18 cellular contexts compared by ENCODE assay signal in genomic region chr16:12300946-12301500, GRCh38.
A peak's percentile ranks its signal among the peaks of the same experiment; 100 is the strongest.
DNase-seq lines count a peak whose midpoint lies in the region; ATAC-seq and TF ChIP-seq lines count a peak whose summit lies in the region.
"Had no signal": no experiment of that assay in that cellular context is flagged by ENCODE, and none has a peak within 500 bp of the region (broad histone marks: within the 10 kb centered on the region; RNA-seq: fewer than 3 reads in every experiment).

No MANE protein-coding gene starts in this region.

- DNase-seq in left ventricle myocardium inferior (no peak), Right ventricle myocardium inferior (ENCODE audit: missing footprints) (no peak), epithelial cell of esophagus (ENCODE audit: low read depth) (peak; percentile 2), pons (ENCODE audit: low spot score) (peak; percentile 46), right lobe of liver (no peak), adrenal gland (no peak)
- DNase-seq: COR-L47, DMS153, H7, NCI-H1436, NCI-H2029 treated with DMSO at 0.1 percent for 48 hours, NCI-H2227 treated with DMSO at 0.1 percent for 48 hours, NCI-H526, OCI-M1 had no signal

- no peak for TF ChIP-seq POLR2A in right lobe of liver (IDR thresholded peaks at IDR 0.05)
- TF ChIP-seq POLR2A in adrenal gland (IDR thresholded peaks at IDR 0.05) = no peak

- no peaks in the 10 kb centered on the region for H3K36me3 ChIP-seq in left ventricle myocardium inferior
- H3K36me3 ChIP-seq in right lobe of liver = no peaks in the 10 kb centered on the region
- H3K36me3 ChIP-seq in adrenal gland (replicated peaks in 1 of 2) = no peaks in the 10 kb centered on the region

- no peak overlapping the region for H3K4me3 ChIP-seq in left ventricle myocardium inferior
- H3K4me3 ChIP-seq in epithelial cell of esophagus (ENCODE audit: low read length) = no peak overlapping the region
- H3K4me3 ChIP-seq in right lobe of liver = no peak overlapping the region
- no peak overlapping the region for H3K4me3 ChIP-seq in adrenal gland
- H3K4me3 ChIP-seq: A549 had no signal

- ATAC-seq in Right ventricle myocardium inferior (no peak), right lobe of liver (no peak), HG03469 (IDR thresholded peaks at IDR 0.05; ENCODE audit: unreplicated experiment) (no peak)
- ATAC-seq: A549 had no signal

- intact Hi-C loops in left ventricle myocardium inferior (cut with micrococcal nuclease) = no loop called here
- intact Hi-C loops in Right ventricle myocardium inferior (cut with DNase I) = loop anchor here (5.0 kb wide), 1 partner anchor 36 kb away; no protein-coding TSS in a partner anchor
- intact Hi-C loops in right lobe of liver (cut with DNase I) = no loop called here
- intact Hi-C loops in adrenal gland (cut with DNase I) = no loop called here

- H3K4me1 ChIP-seq in left ventricle myocardium inferior = peaks cover 14% of the 10 kb centered on the region
- H3K4me1 ChIP-seq in right lobe of liver = no peaks in the 10 kb centered on the region
- H3K4me1 ChIP-seq in adrenal gland (replicated peaks in 1 of 2) = no peaks in the 10 kb centered on the region
- H3K4me1 ChIP-seq: A549 had no signal

- no peaks in the 10 kb centered on the region for H3K9me3 ChIP-seq in left ventricle myocardium inferior (replicated peaks)
- no peaks in the 10 kb centered on the region for H3K9me3 ChIP-seq in right lobe of liver
- H3K9me3 ChIP-seq in adrenal gland (replicated peaks in 1 of 3) = no peaks in the 10 kb centered on the region
- H3K9me3 ChIP-seq: A549 had no signal

- TF ChIP-seq CTCF in left ventricle myocardium inferior (IDR thresholded peaks at IDR 0.05; ENCODE audit: borderline replicate concordance) (no peak), epithelial cell of esophagus (IDR thresholded peaks at IDR 0.05; ENCODE audit: insufficient read depth, low read depth, low read length, missing control alignments) (no peak), right lobe of liver (IDR thresholded peaks at IDR 0.05) (no peak), adrenal gland (IDR thresholded peaks at IDR 0.05) (no peak)

- WGBS in right lobe of liver (ENCODE audit: insufficient coverage, low coverage, low lambda C conversion rate, missing lambda C conversion rate) = 84% methylated on average over 9 of the region's 9 CpGs
- 92 to 96% (median 94%) methylated on average over 9 of the region's 9 CpGs for WGBS in adrenal gland, 4 donors

- H3K27me3 ChIP-seq in left ventricle myocardium inferior (ENCODE audit: low read depth) (no peaks in the 10 kb centered on the region), right lobe of liver (no peaks in the 10 kb centered on the region), adrenal gland (no peaks in the 10 kb centered on the region)

- H3K27ac ChIP-seq in left ventricle myocardium inferior (replicated peaks) (peak overlapping the region; percentile 69), right lobe of liver (no peak overlapping the region), adrenal gland (no peak overlapping the region)
- H3K27ac ChIP-seq: A549, C4-2B, RWPE1 had no signal

Comparison
In these comparisons a context has a peak if more than half of its experiments do, and no peak if none do; other contexts are left out.
1. DNase-seq: peak in epithelial cell of esophagus (single experiment) and pons (single experiment); none in left ventricle myocardium inferior (single experiment), Right ventricle myocardium inferior (single experiment), right lobe of liver (0 of 3) and adrenal gland (0 of 7).